In the genomic region with DNA sequence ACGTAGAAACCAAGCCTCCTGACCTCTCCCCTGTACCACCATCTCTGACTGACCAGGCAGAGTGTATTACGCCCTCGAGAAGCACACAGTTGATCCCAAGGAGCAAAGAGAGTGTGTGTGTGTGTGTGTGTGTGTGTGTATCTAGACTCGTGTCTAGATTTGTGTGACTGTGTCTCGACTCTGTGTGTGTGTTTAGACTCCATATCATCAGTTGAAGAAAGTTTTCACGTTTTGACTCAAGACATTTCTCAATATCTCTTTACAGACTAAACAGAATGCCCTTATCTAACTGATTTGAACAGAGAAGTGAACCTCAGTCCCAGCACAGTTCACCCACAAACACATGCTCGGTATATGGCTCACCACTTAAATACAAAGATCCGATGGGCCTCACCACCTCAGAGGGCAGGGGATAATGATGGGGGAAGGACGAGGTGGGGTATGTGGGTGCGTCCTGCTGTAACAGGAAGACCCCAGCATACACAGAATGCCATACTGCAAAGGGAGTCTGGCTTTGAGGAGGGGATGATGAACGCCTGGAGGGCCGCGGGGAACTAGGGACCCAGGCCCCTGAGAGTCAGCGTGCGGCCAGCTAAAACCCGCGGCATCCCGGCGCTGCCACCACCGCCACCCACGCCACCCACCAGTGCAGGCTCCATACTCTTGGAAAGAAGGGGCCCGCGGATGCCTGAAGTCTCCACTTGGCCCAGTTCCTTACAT, we compare ENCODE assay signal across 1 cellular context.
TF ChIP-seq lines count a peak whose summit lies in the region.

No MANE protein-coding gene starts in this region.

TF ChIP-seq in K562, 482 proteins besides CTCF, POLR2A, EP300 and RAD21 (continued from another document):
- TF ChIP-seq HMGXB4 (CRISPR knock-in tag; IDR thresholded peaks at IDR 0.05) (no peak), TSC22D4 (tag; IDR thresholded peaks at IDR 0.05) (no peak), HDAC2 (IDR thresholded peaks at IDR 0.05) (no peak), NCOA4 (IDR thresholded peaks at IDR 0.05; ENCODE audit: partially characterized antibody) (no peak), CEBPB (tag; IDR thresholded peaks at IDR 0.05) (peak; percentile 12; the same call in 1 of the 2 replicates), NCOA1 (IDR thresholded peaks at IDR 0.05; ENCODE audit: low read depth) (no peak), ZNF232 (CRISPR knock-in tag; IDR thresholded peaks at IDR 0.05) (no peak), ZBTB40 (IDR thresholded peaks at IDR 0.05) (peak; percentile 70), ZBTB40 (CRISPR knock-in tag; IDR thresholded peaks at IDR 0.05) (no peak), RBBP5 (IDR thresholded peaks at IDR 0.05; ENCODE audit: borderline replicate concordance, insufficient read depth, low read length, poor library complexity, severe bottlenecking) (no peak), SAP30 (IDR thresholded peaks at IDR 0.05; ENCODE audit: borderline replicate concordance, insufficient read depth, low read depth, low read length, poor library complexity, severe bottlenecking) (peak; percentile 16), CREBBP (IDR thresholded peaks at IDR 0.05; ENCODE audit: low read depth, low read length) (no peak), SP2 (IDR thresholded peaks at IDR 0.05; ENCODE audit: extremely low read depth, low read depth, low read length, poor library complexity, severe bottlenecking) (no peak), ZNF12 (CRISPR knock-in tag; IDR thresholded peaks at IDR 0.05) (no peak), EGR1 (conservative IDR thresholded peaks at IDR 0.05) (peak; percentile 78), SNIP1 (IDR thresholded peaks at IDR 0.05; ENCODE audit: low read depth) (no peak), ZNF174 (CRISPR knock-in tag; IDR thresholded peaks at IDR 0.05) (no peak), FOSL1 (tag; conservative IDR thresholded peaks at IDR 0.05) (no peak)
- TF ChIP-seq, protein P1, sequence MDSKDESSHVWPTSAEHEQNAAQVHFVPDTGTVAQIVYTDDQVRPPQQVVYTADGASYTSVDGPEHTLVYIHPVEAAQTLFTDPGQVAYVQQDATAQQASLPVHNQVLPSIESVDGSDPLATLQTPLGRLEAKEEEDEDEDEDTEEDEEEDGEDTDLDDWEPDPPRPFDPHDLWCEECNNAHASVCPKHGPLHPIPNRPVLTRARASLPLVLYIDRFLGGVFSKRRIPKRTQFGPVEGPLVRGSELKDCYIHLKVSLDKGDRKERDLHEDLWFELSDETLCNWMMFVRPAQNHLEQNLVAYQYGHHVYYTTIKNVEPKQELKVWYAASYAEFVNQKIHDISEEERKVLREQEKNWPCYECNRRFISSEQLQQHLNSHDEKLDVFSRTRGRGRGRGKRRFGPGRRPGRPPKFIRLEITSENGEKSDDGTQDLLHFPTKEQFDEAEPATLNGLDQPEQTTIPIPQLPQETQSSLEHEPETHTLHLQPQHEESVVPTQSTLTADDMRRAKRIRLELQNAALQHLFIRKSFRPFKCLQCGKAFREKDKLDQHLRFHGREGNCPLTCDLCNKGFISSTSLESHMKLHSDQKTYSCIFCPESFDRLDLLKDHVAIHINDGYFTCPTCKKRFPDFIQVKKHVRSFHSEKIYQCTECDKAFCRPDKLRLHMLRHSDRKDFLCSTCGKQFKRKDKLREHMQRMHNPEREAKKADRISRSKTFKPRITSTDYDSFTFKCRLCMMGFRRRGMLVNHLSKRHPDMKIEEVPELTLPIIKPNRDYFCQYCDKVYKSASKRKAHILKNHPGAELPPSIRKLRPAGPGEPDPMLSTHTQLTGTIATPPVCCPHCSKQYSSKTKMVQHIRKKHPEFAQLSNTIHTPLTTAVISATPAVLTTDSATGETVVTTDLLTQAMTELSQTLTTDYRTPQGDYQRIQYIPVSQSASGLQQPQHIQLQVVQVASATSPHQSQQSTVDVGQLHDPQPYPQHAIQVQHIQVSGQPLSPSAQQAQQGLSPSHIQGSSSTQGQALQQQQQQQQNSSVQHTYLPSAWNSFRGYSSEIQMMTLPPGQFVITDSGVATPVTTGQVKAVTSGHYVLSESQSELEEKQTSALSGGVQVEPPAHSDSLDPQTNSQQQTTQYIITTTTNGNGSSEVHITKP (IDR thresholded peaks at IDR 0.05; ENCODE audit: partially characterized antibody) = peak; percentile 22
- TF ChIP-seq, protein P2, sequence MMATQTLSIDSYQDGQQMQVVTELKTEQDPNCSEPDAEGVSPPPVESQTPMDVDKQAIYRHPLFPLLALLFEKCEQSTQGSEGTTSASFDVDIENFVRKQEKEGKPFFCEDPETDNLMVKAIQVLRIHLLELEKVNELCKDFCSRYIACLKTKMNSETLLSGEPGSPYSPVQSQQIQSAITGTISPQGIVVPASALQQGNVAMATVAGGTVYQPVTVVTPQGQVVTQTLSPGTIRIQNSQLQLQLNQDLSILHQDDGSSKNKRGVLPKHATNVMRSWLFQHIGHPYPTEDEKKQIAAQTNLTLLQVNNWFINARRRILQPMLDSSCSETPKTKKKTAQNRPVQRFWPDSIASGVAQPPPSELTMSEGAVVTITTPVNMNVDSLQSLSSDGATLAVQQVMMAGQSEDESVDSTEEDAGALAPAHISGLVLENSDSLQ (IDR thresholded peaks at IDR 0.05) = 0 out of 2 replicates have a peak, but pooled peaks have one; percentile 10
- TF ChIP-seq, protein P3, sequence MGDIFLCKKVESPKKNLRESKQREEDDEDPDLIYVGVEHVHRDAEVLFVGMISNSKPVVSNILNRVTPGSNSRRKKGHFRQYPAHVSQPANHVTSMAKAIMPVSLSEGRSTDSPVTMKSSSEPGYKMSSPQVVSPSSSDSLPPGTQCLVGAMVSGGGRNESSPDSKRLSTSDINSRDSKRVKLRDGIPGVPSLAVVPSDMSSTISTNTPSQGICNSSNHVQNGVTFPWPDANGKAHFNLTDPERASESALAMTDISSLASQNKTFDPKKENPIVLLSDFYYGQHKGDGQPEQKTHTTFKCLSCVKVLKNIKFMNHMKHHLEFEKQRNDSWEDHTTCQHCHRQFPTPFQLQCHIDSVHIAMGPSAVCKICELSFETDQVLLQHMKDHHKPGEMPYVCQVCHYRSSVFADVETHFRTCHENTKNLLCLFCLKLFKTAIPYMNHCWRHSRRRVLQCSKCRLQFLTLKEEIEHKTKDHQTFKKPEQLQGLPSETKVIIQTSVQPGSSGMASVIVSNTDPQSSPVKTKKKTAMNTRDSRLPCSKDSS (IDR thresholded peaks at IDR 0.05; ENCODE audit: low read depth, partially characterized antibody) = no peak
